7 cellular contexts compared by ENCODE assay signal in genomic region chr20:32509639-32510066, GRCh38.
DNase-seq lines count a peak whose midpoint lies in the region; ATAC-seq and TF ChIP-seq lines count a peak whose summit lies in the region.

No MANE protein-coding gene starts in this region.

- H3K9me3 Mint-ChIP-seq in T-cell (no peaks in the 10 kb centered on the region), chondrocyte (ENCODE audit: low read depth) (no peaks in the 10 kb centered on the region)

- POLR2A ChIA-PET in T-cell (lab: Charles Lee), result interaction anchor here (0.6 kb wide), 4 partner anchors 25 to 354 kb away, joined by 4 to 6 read pairs (median 5); no protein-coding TSS in a partner anchor

- no peak overlapping the region for H3K4me3 ChIP-seq in HFF-Myc (replicated peaks; ENCODE audit: low read depth, low read length)

- ATAC-seq in T-cell (replicated peaks in 1 of 4) (peak; percentile 85 to 86 (median 85)), HG03039 (IDR thresholded peaks at IDR 0.05; ENCODE audit: unreplicated experiment) (no peak)

- H3K27ac Mint-ChIP-seq in T-cell, result peak overlapping the region; percentile 93 to 98
- H3K27ac Mint-ChIP-seq in chondrocyte (ENCODE audit: unreplicated experiment), result no peak overlapping the region

- H3K36me3 Mint-ChIP-seq in T-cell, result peaks cover 39% of the 10 kb centered on the region
- H3K36me3 Mint-ChIP-seq in chondrocyte (ENCODE audit: low read depth), result peaks cover 6% of the 10 kb centered on the region

- H3K4me1 Mint-ChIP-seq in T-cell (peaks cover 83 to 89% (median 84%) of the 10 kb centered on the region in 3 donors), chondrocyte (ENCODE audit: low read depth) (no peaks in the 10 kb centered on the region)

- DNase-seq in HFF-Myc (ENCODE audit: extremely low read depth, low read depth) (no peak), T-cell (peak; percentile 51 to 89 (median 72)), chondrocyte (ENCODE audit: low spot score) (peak; percentile 24), T1000 (lab: John Stamatoyannopoulos, UW) (no peak), NCI-H82 (lab: John Stamatoyannopoulos, UW) (no peak)
- peak; percentile 47 to 59 for DNase-seq in stimulated activated CD4-positive, alpha-beta T cell treated with anti-CD3 and anti-CD28 coated beads, Interleukin-2, amount 100 ng/mL, for 24 hours

- TF ChIP-seq CTCF in HFF-Myc (IDR thresholded peaks at IDR 0.05; ENCODE audit: low read depth, low read length, missing control alignments) (peak; percentile 33), chondrocyte (IDR thresholded peaks at IDR 0.05) (peak; percentile 53)

- CTCF ChIA-PET in T-cell (lab: Charles Lee), result interaction anchor here (0.6 to 1.9 kb wide), 5 partner anchors 13 to 159 kb away, joined by 3 to 7 read pairs (median 6); no protein-coding TSS in a partner anchor

- H3K27me3 Mint-ChIP-seq in T-cell (no peaks in the 10 kb centered on the region), chondrocyte (ENCODE audit: low read depth) (no peaks in the 10 kb centered on the region)

- peak overlapping the region; percentile 80 to 93 (median 84) for H3K4me3 Mint-ChIP-seq in T-cell
- H3K4me3 Mint-ChIP-seq in chondrocyte (ENCODE audit: unreplicated experiment), result no peak overlapping the region

Comparison
In these comparisons a context has a peak if more than half of its experiments do, and no peak if none do; other contexts are left out.
1. DNase-seq: peak in T-cell (34 of 34), chondrocyte (single experiment) and stimulated activated CD4-positive, alpha-beta T cell treated with anti-CD3 and anti-CD28 coated beads, Interleukin-2, amount 100 ng/mL, for 24 hours (2 of 2); none in HFF-Myc (single experiment), T1000 (single experiment) and NCI-H82 (single experiment).